8 cellular contexts compared by ENCODE assay signal in the genomic region with DNA sequence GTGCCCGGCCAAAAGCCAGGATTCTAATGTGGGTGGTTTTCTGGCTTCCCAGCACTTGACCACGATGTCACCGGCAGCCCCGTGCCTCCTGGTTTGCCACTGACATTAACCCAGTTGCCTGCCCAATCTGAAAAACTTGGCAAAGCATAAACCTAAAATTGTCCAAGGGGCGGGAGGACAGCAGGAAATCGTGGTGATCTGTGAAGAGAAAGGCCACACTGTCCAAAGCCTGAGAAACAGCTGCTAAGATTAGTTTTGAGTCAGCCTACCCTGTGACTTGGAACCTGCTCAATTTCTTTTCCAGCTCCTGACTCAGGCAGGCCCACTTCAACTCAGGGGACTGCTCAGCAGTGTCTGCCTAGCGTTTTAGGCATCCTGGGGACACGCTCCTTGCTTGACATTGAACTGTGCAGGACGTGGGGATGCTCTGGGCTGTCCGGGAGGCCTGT. TPM values are rescaled to one million over a fixed set of nuclear protein-coding genes. Genes with fewer than 3 reads are reported as not detected.
A peak's percentile ranks its signal among the peaks of the same experiment; 100 is the strongest.
DNase-seq lines count a peak whose midpoint lies in the region; ATAC-seq and TF ChIP-seq lines count a peak whose summit lies in the region.
"Had no signal": no experiment of that assay in that cellular context is flagged by ENCODE, and none has a peak within 500 bp of the region (broad histone marks: within the 10 kb centered on the region; RNA-seq: fewer than 3 reads in every experiment).

No MANE protein-coding gene starts in this region.

- TF ChIP-seq EP300 in upper lobe of left lung (IDR thresholded peaks at IDR 0.05), result no peak

- WGBS in upper lobe of left lung, 2 donors, result 73 to 78% methylated on average over 8 to 9 of the region's 10 CpGs

- peak overlapping the region in 3 of 4 donors; percentile 55 to 70 (median 66) for H3K27ac ChIP-seq in upper lobe of left lung

- H3K27me3 ChIP-seq in upper lobe of left lung, result no peaks in the 10 kb centered on the region

- TF ChIP-seq CTCF in epithelial cell of esophagus (IDR thresholded peaks at IDR 0.05; ENCODE audit: insufficient read depth, low read depth, low read length, missing control alignments), result no peak
- TF ChIP-seq CTCF in upper lobe of left lung (IDR thresholded peaks at IDR 0.05), result no peak

- DNase-seq in NCI-H446 treated with DMSO at 0.1 percent for 48 hours (lab: John Stamatoyannopoulos, UW), result peak; percentile 70
- DNase-seq in epithelial cell of esophagus (ENCODE audit: low read depth), result peak; percentile 36
- DNase-seq in midbrain (lab: John Stamatoyannopoulos, UW), result peak; percentile 7
- no peak for DNase-seq in upper lobe of left lung
- DNase-seq in NCI-H1048 (lab: John Stamatoyannopoulos, UW), result no peak
- DNase-seq in 8988T, result no peak
- DNase-seq: activated T-cell treated with anti-CD3 and anti-CD28 coated beads, Interleukin-2, amount 50 U/mL, for 72 hours had no signal

- no peak for TF ChIP-seq POLR2A in upper lobe of left lung (IDR thresholded peaks at IDR 0.05)

- H3K9me3 ChIP-seq in upper lobe of left lung, result no peaks in the 10 kb centered on the region

- H3K4me3 ChIP-seq in epithelial cell of esophagus (ENCODE audit: low read length) (no peak overlapping the region), upper lobe of left lung (no peak overlapping the region)

- H3K4me1 ChIP-seq in upper lobe of left lung, result no peaks in the 10 kb centered on the region

- ATAC-seq in upper lobe of left lung (ENCODE audit: low FRiP score in 2 of 2), result peak; percentile 54 to 95
- ATAC-seq in HG02610 (IDR thresholded peaks at IDR 0.05; ENCODE audit: unreplicated experiment), result no peak

- H3K36me3 ChIP-seq in upper lobe of left lung, result peaks cover 3 to 23% (median 17%) of the 10 kb centered on the region in 4 donors

RNA-seq across cellular contexts. Expression of a gene that starts 8.2 kb away (rescaled TPM):
- under 1 TPM in 2 of 6 donors, not detected in 4; 0.37 to 0.40 TPM for total RNA-seq in upper lobe of left lung
- total RNA-seq: activated T-cell treated with anti-CD3 and anti-CD28 coated beads, Interleukin-2, amount 50 U/mL, for 72 hours had no signal

RNA-seq across cellular contexts. Expression of a gene that starts 10.0 kb away (rescaled TPM):
- 10 to 100 TPM in 3 of 6 donors, 1 to 10 TPM in 3; 5.3 to 17.2 (median 10.5) TPM for total RNA-seq in upper lobe of left lung

RNA-seq across cellular contexts. Expression of a gene that starts 10.4 kb away (rescaled TPM):
- total RNA-seq in upper lobe of left lung, result 10 to 100 TPM; 33.8 to 81.8 (median 50.7) TPM

Comparison
In these comparisons a context has a peak if more than half of its experiments do, and no peak if none do; other contexts are left out.
1. DNase-seq: peak in NCI-H446 treated with DMSO at 0.1 percent for 48 hours (single experiment), epithelial cell of esophagus (single experiment) and midbrain (single experiment); none in upper lobe of left lung (0 of 2), NCI-H1048 (single experiment) and 8988T (single experiment).